Comparison of ENCODE assay signal across 8 cellular contexts in genomic region chr7:30983042-30983913, GRCh38. TPM values are rescaled to one million over a fixed set of nuclear protein-coding genes. Genes with fewer than 3 reads are reported as not detected.
DNase-seq lines count a peak whose midpoint lies in the region; TF ChIP-seq lines count a peak whose summit lies in the region.

No MANE protein-coding gene starts in this region.

- DNase-seq in GM12865 (ENCODE audit: low read depth) (peak; percentile 81), HAP-1 (ENCODE audit: low spot score in 2 of 2) (peak; percentile 67 to 92), SK-N-DZ (ENCODE audit: low spot score) (peak; percentile 88), head of caudate nucleus (peak; percentile 54 to 94 (median 88)), posterior vena cava (ENCODE audit: low spot score) (peak; percentile 95), uterus (peak; percentile 75 to 88)
- peak; percentile 83 for DNase-seq in activated naive CD4-positive, alpha-beta T cell treated with anti-CD3 and anti-CD28 coated beads, Interleukin-2, amount 10 ng/mL, durations not matched to agents 7 days and 5 days

- H3K27ac Mint-ChIP-seq in activated naive CD4-positive, alpha-beta T cell treated with anti-CD3 and anti-CD28 coated beads, Interleukin-2, amount 10 ng/mL, durations not matched to agents 7 days and 5 days = no peak overlapping the region

- H3K36me3 Mint-ChIP-seq in activated naive CD4-positive, alpha-beta T cell treated with anti-CD3 and anti-CD28 coated beads, Interleukin-2, amount 10 ng/mL, durations not matched to agents 7 days and 5 days = no peaks in the 10 kb centered on the region

- CTCF ChIA-PET in activated naive CD4-positive, alpha-beta T cell treated with anti-CD3 and anti-CD28 coated beads, Interleukin-2, amount 10 ng/mL, durations not matched to agents 7 days and 5 days (lab: Charles Lee) = interaction anchor here (0.6 to 7.5 kb wide), 25 partner anchors 9 to 281 kb away, joined by 3 to 218 read pairs (median 4); no protein-coding TSS in a partner anchor

- intact Hi-C loops in head of caudate nucleus (cut with DNase I) = loop anchor here (1.0 to 10.0 kb wide), 2 partner anchors 72 to 139 kb away; partner anchors contain the start of gene ADCYAP1R1
- intact Hi-C loops in posterior vena cava (cut with DNase I) = loop anchor here in 1 of 2 donors (5.0 kb wide), 1 partner anchor 139 kb away; no protein-coding TSS in a partner anchor
- intact Hi-C loops in uterus (cut with DNase I; ENCODE audit: low total_unique reads) = loop anchor here (10.0 kb wide), 1 partner anchor 142 kb away; no protein-coding TSS in a partner anchor

- no peaks in the 10 kb centered on the region for H3F3A ChIP-seq in Loucy (ENCODE audit: low read depth)

- no peaks in the 10 kb centered on the region for H3K9me3 Mint-ChIP-seq in activated naive CD4-positive, alpha-beta T cell treated with anti-CD3 and anti-CD28 coated beads, Interleukin-2, amount 10 ng/mL, durations not matched to agents 7 days and 5 days

- H2AFZ ChIP-seq in Loucy (ENCODE audit: low read length) = no peak overlapping the region

- H3K9ac ChIP-seq in Loucy (ENCODE audit: low read depth, low read length, poor library complexity, severe bottlenecking) = no peak overlapping the region

- peak; percentile 98 for TF ChIP-seq CTCF in GM12865 (IDR thresholded peaks at IDR 0.05; ENCODE audit: insufficient read depth, low read depth, low read length, missing control alignments)
- TF ChIP-seq CTCF in Loucy (conservative IDR thresholded peaks at IDR 0.05; ENCODE audit: low read length) = peak; percentile 87
- TF ChIP-seq CTCF in uterus (IDR thresholded peaks at IDR 0.05) = peak; percentile 87 to 94 (median 89)

- H3K4me3 ChIP-seq in GM12865 (ENCODE audit: low read depth, low read length) = no peak overlapping the region
- H3K4me3 ChIP-seq in HAP-1 = no peak overlapping the region
- no peak overlapping the region for H3K4me3 ChIP-seq in Loucy (ENCODE audit: low read length, poor library complexity, severe bottlenecking)
- no peak overlapping the region for H3K4me3 ChIP-seq in uterus

- peaks cover 12% of the 10 kb centered on the region for H3K4me1 Mint-ChIP-seq in activated naive CD4-positive, alpha-beta T cell treated with anti-CD3 and anti-CD28 coated beads, Interleukin-2, amount 10 ng/mL, durations not matched to agents 7 days and 5 days

- no peaks in the 10 kb centered on the region for H3K9me2 ChIP-seq in Loucy (replicated peaks; ENCODE audit: low read depth, low read length)

- H4K20me1 ChIP-seq in Loucy (ENCODE audit: insufficient read depth, low read length, poor library complexity, severe bottlenecking) = no peaks in the 10 kb centered on the region

- H3K36me3 ChIP-seq in HAP-1 (replicated peaks) = no peaks in the 10 kb centered on the region
- no peaks in the 10 kb centered on the region for H3K36me3 ChIP-seq in Loucy (ENCODE audit: insufficient read depth, low read length)
- no peaks in the 10 kb centered on the region for H3K36me3 ChIP-seq in uterus

- H3K27me3 Mint-ChIP-seq in activated naive CD4-positive, alpha-beta T cell treated with anti-CD3 and anti-CD28 coated beads, Interleukin-2, amount 10 ng/mL, durations not matched to agents 7 days and 5 days = peaks cover 41% of the 10 kb centered on the region

- no peak overlapping the region for H3K4me2 ChIP-seq in Loucy (ENCODE audit: low read depth, low read length, poor library complexity, severe bottlenecking)

- no peaks in the 10 kb centered on the region for H3K9me3 ChIP-seq in HAP-1
- H3K9me3 ChIP-seq in Loucy (ENCODE audit: insufficient read depth, low read depth, low read length) = no peaks in the 10 kb centered on the region
- H3K9me3 ChIP-seq in uterus = no peaks in the 10 kb centered on the region

- in situ Hi-C loops in HAP-1 (cut with MboI; ENCODE audit: low sequenced_read_pairs) = loop anchor here (5.0 kb wide), 1 partner anchor 139 kb away; no protein-coding TSS in a partner anchor

- H3K27me3 ChIP-seq in HAP-1 (ENCODE audit: low read depth) = peaks cover 13% of the 10 kb centered on the region
- no peaks in the 10 kb centered on the region for H3K27me3 ChIP-seq in Loucy (ENCODE audit: insufficient read depth, low read length, poor library complexity, severe bottlenecking)
- H3K27me3 ChIP-seq in uterus = no peaks in the 10 kb centered on the region

- peak in 1 of 2 donors; percentile 16 for TF ChIP-seq POLR2A in uterus (IDR thresholded peaks at IDR 0.05)

- H3K79me2 ChIP-seq in Loucy (ENCODE audit: insufficient read depth, low read length) = no peaks in the 10 kb centered on the region

- H3K4me1 ChIP-seq in HAP-1 (peaks cover 7% of the 10 kb centered on the region), Loucy (ENCODE audit: insufficient read depth, low read length, poor library complexity, severe bottlenecking) (no peaks in the 10 kb centered on the region), uterus (peaks cover 0 to 4% of the 10 kb centered on the region in 2 donors)

- no peak overlapping the region for H3K4me3 Mint-ChIP-seq in activated naive CD4-positive, alpha-beta T cell treated with anti-CD3 and anti-CD28 coated beads, Interleukin-2, amount 10 ng/mL, durations not matched to agents 7 days and 5 days

- H3K27ac ChIP-seq in uterus = no peak overlapping the region

RNA-seq across cellular contexts. Expression of gene GHRHR, which starts 19.5 kb away (rescaled TPM):
- not detected in 2 replicates for polyA plus RNA-seq in SK-N-DZ (2014; cell fraction: cytosol; rRNA removed)
- not detected in 2 replicates for polyA plus RNA-seq in SK-N-DZ (2014; cell fraction: nucleus; rRNA removed)
- total RNA-seq in posterior vena cava = 1 to 10 TPM in 1 of 2 donors, not detected in 1; 1.2 TPM
- total RNA-seq in uterus = not detected
